In genomic region chr5:3522491-3522890, GRCh38 we compare ENCODE assay signal across 22 cellular contexts.
"Had no signal": no experiment of that assay in that cellular context is flagged by ENCODE, and none has a peak within 500 bp of the region (broad histone marks: within the 10 kb centered on the region; RNA-seq: fewer than 3 reads in every experiment).

No MANE protein-coding gene starts in this region.

- DNase-seq: stimulated activated CD4-positive, alpha-beta T cell treated with anti-CD3 and anti-CD28 coated beads, Interleukin-2, amount 100 ng/mL, for 48 hours; stimulated activated CD4-positive, alpha-beta T cell treated with anti-CD3 and anti-CD28 coated beads, Interleukin-4, amount 100 ng/mL, for 1 hour; stimulated activated CD4-positive, alpha-beta T cell treated with anti-CD3 and anti-CD28 coated beads, Interleukin-4, amount 100 ng/mL, for 24 hours; stimulated activated CD4-positive, alpha-beta T cell treated with anti-CD3 and anti-CD28 coated beads, Interleukin-4, amount 100 ng/mL, for 4 hours; stimulated activated CD8-positive, alpha-beta memory T cell treated with anti-CD3 and anti-CD28 coated beads, Interleukin-4, amount 100 ng/mL, for 48 hours; stimulated activated naive B cell treated with anti-CD40 and anti-IgM and Interleukin-4, amounts not matched to agents 10 μg/mL and 1 μg/mL and 100 μg/mL, for 72 hours; stimulated activated naive CD4-positive, alpha-beta T cell; stimulated activated naive CD4-positive, alpha-beta T cell treated with Interleukin-2 at 50 U/mL for 16 hours; stimulated activated naive CD8-positive, alpha-beta T cell treated with anti-CD3 and anti-CD28 coated beads, Interleukin-15, amount 100 ng/mL, for 72 hours; stimulated activated naive CD8-positive, alpha-beta T cell treated with anti-CD3 and anti-CD28 coated beads, Interleukin-15, Interleukin-2, amounts not matched to agents 100 U/mL and 50 U/mL, for 24 hours; stomach; substantia nigra; testis; thyroid gland; tibial artery; transverse colon; trophoblast cell; upper lobe of left lung; upper lobe of right lung; uterus had no signal

- ATAC-seq: stimulated activated effector memory CD8-positive, alpha-beta T cell treated with anti-CD3 and anti-CD28 coated beads, Interleukin-12 subunit alpha, Interleukin-12 subunit beta, amount 100 ng/mL, for 72 hours; stimulated activated memory B cell treated with anti-CD40 and anti-IgM and Interleukin-4, amounts not matched to agents 10 μg/mL and 1 μg/mL and 100 μg/mL, for 72 hours; stimulated activated naive B cell treated with anti-CD40 and anti-IgM and Interleukin-4, amounts not matched to agents 10 μg/mL and 1 μg/mL and 100 μg/mL, for 72 hours; stimulated activated naive CD8-positive, alpha-beta T cell treated with anti-CD3 and anti-CD28 coated beads, Interleukin-15, amount 100 ng/mL, for 72 hours; stimulated activated naive CD8-positive, alpha-beta T cell treated with anti-CD3 and anti-CD28 coated beads, Interleukin-15, Interleukin-2, amounts not matched to agents 100 U/mL and 50 U/mL, for 24 hours; upper lobe of right lung had no signal
